In the genomic region with DNA sequence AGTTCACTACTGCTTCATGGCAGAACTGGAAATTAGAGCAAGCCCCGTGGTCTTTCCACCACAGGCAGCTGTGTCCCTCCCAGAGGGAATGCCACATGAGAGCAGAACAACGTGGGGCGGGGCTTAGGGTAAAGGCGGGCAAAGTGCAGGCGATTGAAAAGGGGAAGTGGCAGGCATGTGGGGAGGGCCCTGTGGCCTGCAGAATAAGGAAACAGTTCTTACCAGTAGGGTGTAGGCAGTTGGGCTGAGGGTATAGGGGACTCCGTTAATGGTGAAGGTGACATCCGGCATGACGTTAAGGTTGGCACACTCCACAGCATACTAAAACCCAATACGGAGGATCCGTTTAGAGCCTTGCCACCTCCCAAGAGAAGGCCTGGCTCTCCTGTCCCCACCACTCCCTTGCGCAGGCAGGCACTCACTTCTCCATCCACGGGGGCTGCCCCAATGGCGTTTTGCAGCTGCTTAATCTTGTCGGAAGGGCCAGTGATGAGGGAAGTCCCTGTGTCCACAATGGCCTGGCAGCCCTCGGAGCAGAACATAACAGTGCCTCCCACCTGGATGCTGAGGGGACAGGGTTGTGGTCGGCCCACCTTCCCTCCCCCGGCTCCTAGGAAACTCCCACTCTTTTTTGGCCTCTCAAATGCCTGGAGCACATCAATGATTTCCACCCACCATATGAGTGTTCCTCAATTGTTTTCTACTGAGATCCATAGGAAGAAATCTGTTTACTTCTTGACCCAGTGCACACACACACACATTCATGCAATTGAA, we compare ENCODE assay signal across 8 cellular contexts. TPM values are rescaled to one million over a fixed set of nuclear protein-coding genes. Genes with fewer than 3 reads are reported as not detected.
A peak's percentile ranks its signal among the peaks of the same experiment; 100 is the strongest.
DNase-seq lines count a peak whose midpoint lies in the region; ATAC-seq and TF ChIP-seq lines count a peak whose summit lies in the region.

No MANE protein-coding gene starts in this region.

- H3K4me1 ChIP-seq in CD4-positive, CD25-positive, alpha-beta regulatory T cell (ENCODE audit: control insufficient read depth, insufficient read depth, low read length, poor library complexity, severe bottlenecking) = no peaks in the 10 kb centered on the region
- H3K4me1 ChIP-seq in osteoblast (ENCODE audit: insufficient read depth, low read length) = no peaks in the 10 kb centered on the region

- H2AFZ ChIP-seq in osteoblast (ENCODE audit: low read length) = no peak overlapping the region

- H3K27ac Mint-ChIP-seq in CD4-positive, CD25-positive, alpha-beta regulatory T cell = peak overlapping the region in 1 of 3 donors; percentile 68

- peak; percentile 88 to 95 for ATAC-seq in CD4-positive, CD25-positive, alpha-beta regulatory T cell (ENCODE audit: low read depth in 2 of 2)
- peak; percentile 87 for ATAC-seq in GM19324 (IDR thresholded peaks at IDR 0.05; ENCODE audit: low FRiP score, unreplicated experiment)
- ATAC-seq in HG03159 (IDR thresholded peaks at IDR 0.05; ENCODE audit: unreplicated experiment) = peak; percentile 96

- DNase-seq in CD4-positive, CD25-positive, alpha-beta regulatory T cell = peak in 1 of 3 donors; percentile 77
- peak; percentile 100 for DNase-seq in SKM-1 treated with dmso at 0.1 percent for 144 hours (lab: John Stamatoyannopoulos, UW; ENCODE audit: unreplicated experiment)
- peak; percentile 89 for DNase-seq in cardiac septum (ENCODE audit: low spot score)
- DNase-seq in stimulated activated CD8-positive, alpha-beta memory T cell treated with anti-CD3 and anti-CD28 coated beads, Interleukin-4, amount 100 ng/mL, for 48 hours = peak; percentile 51
- no peak for DNase-seq in NCI-H2081 treated with DMSO at 0.1 percent for 48 hours (lab: John Stamatoyannopoulos, UW)
- no peak for DNase-seq in osteoblast (ENCODE audit: insufficient read length, low spot score, missing footprints)

- H3K79me2 ChIP-seq in osteoblast (ENCODE audit: insufficient read depth, low read length) = no peaks in the 10 kb centered on the region

- intact Hi-C loops in cardiac septum (cut with DNase I) = no loop called here

- H3K9me3 ChIP-seq in CD4-positive, CD25-positive, alpha-beta regulatory T cell (ENCODE audit: control insufficient read depth in 2 of 2, low read length in 2 of 2) = no peaks in the 10 kb centered on the region
- H3K9me3 ChIP-seq in osteoblast (ENCODE audit: low read depth, low read length) = no peaks in the 10 kb centered on the region

- peak overlapping the region in 1 of 4 donors; percentile 1 for H3K4me3 Mint-ChIP-seq in CD4-positive, CD25-positive, alpha-beta regulatory T cell

- no peaks in the 10 kb centered on the region for H3K27me3 Mint-ChIP-seq in CD4-positive, CD25-positive, alpha-beta regulatory T cell

- H3K27me3 ChIP-seq in CD4-positive, CD25-positive, alpha-beta regulatory T cell (ENCODE audit: control insufficient read depth, insufficient read depth, low read length) = no peaks in the 10 kb centered on the region
- no peaks in the 10 kb centered on the region for H3K27me3 ChIP-seq in osteoblast (ENCODE audit: insufficient read depth, low read length)

- no peaks in the 10 kb centered on the region for H4K20me1 ChIP-seq in osteoblast (ENCODE audit: insufficient read depth, low read length)

- H3K27ac ChIP-seq in CD4-positive, CD25-positive, alpha-beta regulatory T cell (ENCODE audit: insufficient read depth, low read length, poor library complexity, severe bottlenecking) = no peak overlapping the region
- H3K27ac ChIP-seq in osteoblast (ENCODE audit: low read depth, low read length) = no peak overlapping the region

- TF ChIP-seq CTCF in osteoblast (IDR thresholded peaks at IDR 0.05; ENCODE audit: extremely low read depth, low read depth, low read length) = no peak

- peaks cover 0 to 2% (median 0%) of the 10 kb centered on the region in 7 donors for H3K9me3 Mint-ChIP-seq in CD4-positive, CD25-positive, alpha-beta regulatory T cell

- H3K36me3 ChIP-seq in CD4-positive, CD25-positive, alpha-beta regulatory T cell (ENCODE audit: control insufficient read depth, insufficient read depth, low read length) = no peaks in the 10 kb centered on the region
- H3K36me3 ChIP-seq in osteoblast (ENCODE audit: insufficient read depth, low read length) = no peaks in the 10 kb centered on the region

- no peaks in the 10 kb centered on the region for H3K36me3 Mint-ChIP-seq in CD4-positive, CD25-positive, alpha-beta regulatory T cell

- H3K4me3 ChIP-seq in CD4-positive, CD25-positive, alpha-beta regulatory T cell (ENCODE audit: low read depth, low read length) = no peak overlapping the region
- H3K4me3 ChIP-seq in osteoblast (ENCODE audit: insufficient read depth, low read length) = no peak overlapping the region

- H3K4me1 Mint-ChIP-seq in CD4-positive, CD25-positive, alpha-beta regulatory T cell = peaks cover 0 to 19% (median 9%) of the 10 kb centered on the region in 4 donors

- H3K4me2 ChIP-seq in osteoblast (ENCODE audit: insufficient read depth, low read length) = no peak overlapping the region

RNA-seq across cellular contexts. Expression of a gene that starts 9.1 kb away (rescaled TPM):
- not detected for total RNA-seq in CD4-positive, CD25-positive, alpha-beta regulatory T cell
- polyA plus RNA-seq in CD4-positive, CD25-positive, alpha-beta regulatory T cell = not detected
- total RNA-seq in cardiac septum (2.1 TPM), osteoblast (7.6 and 7.7 TPM in 2 replicates)

RNA-seq across cellular contexts. Expression of a gene that starts 11.4 kb away (rescaled TPM):
- not detected for total RNA-seq in CD4-positive, CD25-positive, alpha-beta regulatory T cell
- polyA plus RNA-seq in CD4-positive, CD25-positive, alpha-beta regulatory T cell = not detected
- not detected for total RNA-seq in cardiac septum
- not detected in 2 replicates for total RNA-seq in osteoblast

RNA-seq across cellular contexts. Expression of a gene that starts 40.7 kb away (rescaled TPM):
- total RNA-seq in CD4-positive, CD25-positive, alpha-beta regulatory T cell = not detected
- not detected for polyA plus RNA-seq in CD4-positive, CD25-positive, alpha-beta regulatory T cell
- total RNA-seq in cardiac septum (0.24 TPM), osteoblast (not detected in 2 replicates)

Comparison
In these comparisons a context has a peak if more than half of its experiments do, and no peak if none do; other contexts are left out.
1. DNase-seq: peak in SKM-1 treated with dmso at 0.1 percent for 144 hours (single experiment), cardiac septum (single experiment) and stimulated activated CD8-positive, alpha-beta memory T cell treated with anti-CD3 and anti-CD28 coated beads, Interleukin-4, amount 100 ng/mL, for 48 hours (single experiment); none in NCI-H2081 treated with DMSO at 0.1 percent for 48 hours (single experiment) and osteoblast (single experiment).
2. Peak in every context shown above with its lines, with median percentiles within 50 percentile points of each other: ATAC-seq.